25 cellular contexts compared by ENCODE assay signal in genomic region chr10:112497347-112497950, GRCh38. TPM values are rescaled to one million over a fixed set of nuclear protein-coding genes. Genes with fewer than 3 reads are reported as not detected.
A peak's percentile ranks its signal among the peaks of the same experiment; 100 is the strongest.
DNase-seq lines count a peak whose midpoint lies in the region; ATAC-seq and TF ChIP-seq lines count a peak whose summit lies in the region.
"Had no signal": no experiment of that assay in that cellular context is flagged by ENCODE, and none has a peak within 500 bp of the region (broad histone marks: within the 10 kb centered on the region; RNA-seq: fewer than 3 reads in every experiment).

No MANE protein-coding gene starts in this region.

- H3K27ac ChIP-seq in ascending aorta: no peak overlapping the region
- H3K27ac ChIP-seq: cardiac muscle cell, prostate gland, VCaP had no signal

- H3K36me3 ChIP-seq in ascending aorta: no peaks in the 10 kb centered on the region
- H3K36me3 ChIP-seq: cardiac muscle cell, prostate gland had no signal

- intact Hi-C loops in ascending aorta (cut with DNase I): no loop called here

- no peak for TF ChIP-seq CTCF in ascending aorta (IDR thresholded peaks at IDR 0.05)

- no peaks in the 10 kb centered on the region for H3K27me3 ChIP-seq in ascending aorta
- H3K27me3 ChIP-seq: cardiac muscle cell had no signal

- no peak overlapping the region for H3K4me3 Mint-ChIP-seq in stimulated activated naive CD8-positive, alpha-beta T cell treated with anti-CD3 and anti-CD28 coated beads, Interleukin-15, amount 100 ng/mL, for 72 hours
- H3K4me3 Mint-ChIP-seq: activated T-cell treated with anti-CD3 and anti-CD28 coated beads, Interleukin-2, amount 50 U/mL, for 4 hours; CD4-positive, CD25-positive, alpha-beta regulatory T cell; dendritic cell treated with granulocyte-macrophage colony-stimulating factor and Interleukin-4, amounts not matched to agents 40 ng/mL and 50 ng/mL, for 4 days; T-helper 2 cell treated with Interferon-gamma antibody and Interleukin-4, amounts not matched to agents 5 μg/mL and 100 μg/mL, for 36 hours had no signal

- ATAC-seq in GM19438 (IDR thresholded peaks at IDR 0.05; ENCODE audit: low read depth, unreplicated experiment) (peak; percentile 72), HG02938 (IDR thresholded peaks at IDR 0.05; ENCODE audit: unreplicated experiment) (peak; percentile 59), HG03469 (IDR thresholded peaks at IDR 0.05; ENCODE audit: unreplicated experiment) (peak; percentile 58)
- ATAC-seq in stimulated activated naive CD8-positive, alpha-beta T cell treated with anti-CD3 and anti-CD28 coated beads, Interleukin-15, amount 100 ng/mL, for 72 hours: peak; percentile 45
- ATAC-seq: activated T-cell treated with anti-CD3 and anti-CD28 coated beads, Interleukin-2, amount 50 U/mL, for 4 hours; HepG2; left lobe of liver had no signal

- H3K9me3 ChIP-seq in ascending aorta: no peaks in the 10 kb centered on the region
- H3K9me3 ChIP-seq: prostate gland, SK-N-SH had no signal

- DNase-seq in stimulated activated naive CD8-positive, alpha-beta T cell treated with anti-CD3 and anti-CD28 coated beads, Interleukin-15, amount 100 ng/mL, for 72 hours: no peak
- DNase-seq in DMS114 treated with DMSO at 0.1 percent for 48 hours (lab: John Stamatoyannopoulos, UW; ENCODE audit: unreplicated experiment): no peak
- DNase-seq in AG20443 (ENCODE audit: low spot score): no peak
- DNase-seq in ascending aorta (ENCODE audit: low spot score in 2 of 2): no peak
- DNase-seq: activated CD4-positive, alpha-beta T cell treated with anti-CD3 and anti-CD28 coated beads for 48 hours; activated naive CD4-positive, alpha-beta T cell treated with Interleukin-2 at 50 U/mL for 16 hours; activated T-cell treated with anti-CD3 and anti-CD28 coated beads, Interleukin-2, amount 50 U/mL, for 4 hours; CD4-positive, CD25-positive, alpha-beta regulatory T cell; hypothalamus; mesenchymal stem cell; NCI-H1092 treated with DMSO at 0.1 percent for 48 hours; NCI-H1930; RPMI8226; SK-N-SH; trophoblast cell had no signal

- H3K4me3 ChIP-seq in ascending aorta: no peak overlapping the region
- H3K4me3 ChIP-seq: cardiac muscle cell, prostate gland had no signal

- H3K4me1 ChIP-seq in ascending aorta: no peaks in the 10 kb centered on the region
- H3K4me1 ChIP-seq: prostate gland had no signal

- no peaks in the 10 kb centered on the region for H3K9me3 Mint-ChIP-seq in stimulated activated naive CD8-positive, alpha-beta T cell treated with anti-CD3 and anti-CD28 coated beads, Interleukin-15, amount 100 ng/mL, for 72 hours
- H3K9me3 Mint-ChIP-seq: activated T-cell treated with anti-CD3 and anti-CD28 coated beads, Interleukin-2, amount 50 U/mL, for 4 hours; dendritic cell treated with granulocyte-macrophage colony-stimulating factor and Interleukin-4, amounts not matched to agents 40 ng/mL and 50 ng/mL, for 4 days; T-helper 2 cell treated with Interferon-gamma antibody and Interleukin-4, amounts not matched to agents 5 μg/mL and 100 μg/mL, for 36 hours had no signal

- H3K27me3 Mint-ChIP-seq in stimulated activated naive CD8-positive, alpha-beta T cell treated with anti-CD3 and anti-CD28 coated beads, Interleukin-15, amount 100 ng/mL, for 72 hours: no peaks in the 10 kb centered on the region
- H3K27me3 Mint-ChIP-seq: CD4-positive, CD25-positive, alpha-beta regulatory T cell; dendritic cell treated with granulocyte-macrophage colony-stimulating factor and Interleukin-4, amounts not matched to agents 40 ng/mL and 50 ng/mL, for 4 days had no signal

- H3K27ac Mint-ChIP-seq in stimulated activated naive CD8-positive, alpha-beta T cell treated with anti-CD3 and anti-CD28 coated beads, Interleukin-15, amount 100 ng/mL, for 72 hours: no peak overlapping the region
- H3K27ac Mint-ChIP-seq: CD4-positive, CD25-positive, alpha-beta regulatory T cell; dendritic cell treated with granulocyte-macrophage colony-stimulating factor and Interleukin-4, amounts not matched to agents 40 ng/mL and 50 ng/mL, for 4 days; T-helper 2 cell treated with Interferon-gamma antibody and Interleukin-4, amounts not matched to agents 5 μg/mL and 100 μg/mL, for 36 hours had no signal

- H3K4me1 Mint-ChIP-seq in stimulated activated naive CD8-positive, alpha-beta T cell treated with anti-CD3 and anti-CD28 coated beads, Interleukin-15, amount 100 ng/mL, for 72 hours: no peaks in the 10 kb centered on the region

RNA-seq across cellular contexts. Expression of gene VTI1A, which starts 50.4 kb away (rescaled TPM):
- total RNA-seq in ascending aorta: 32.5 TPM

RNA-seq across cellular contexts. Expression of gene ZDHHC6, which starts 50.7 kb away (rescaled TPM):
- total RNA-seq in ascending aorta: 67.3 TPM
